ENCODE assay signal across 1 cellular context in the genomic region with DNA sequence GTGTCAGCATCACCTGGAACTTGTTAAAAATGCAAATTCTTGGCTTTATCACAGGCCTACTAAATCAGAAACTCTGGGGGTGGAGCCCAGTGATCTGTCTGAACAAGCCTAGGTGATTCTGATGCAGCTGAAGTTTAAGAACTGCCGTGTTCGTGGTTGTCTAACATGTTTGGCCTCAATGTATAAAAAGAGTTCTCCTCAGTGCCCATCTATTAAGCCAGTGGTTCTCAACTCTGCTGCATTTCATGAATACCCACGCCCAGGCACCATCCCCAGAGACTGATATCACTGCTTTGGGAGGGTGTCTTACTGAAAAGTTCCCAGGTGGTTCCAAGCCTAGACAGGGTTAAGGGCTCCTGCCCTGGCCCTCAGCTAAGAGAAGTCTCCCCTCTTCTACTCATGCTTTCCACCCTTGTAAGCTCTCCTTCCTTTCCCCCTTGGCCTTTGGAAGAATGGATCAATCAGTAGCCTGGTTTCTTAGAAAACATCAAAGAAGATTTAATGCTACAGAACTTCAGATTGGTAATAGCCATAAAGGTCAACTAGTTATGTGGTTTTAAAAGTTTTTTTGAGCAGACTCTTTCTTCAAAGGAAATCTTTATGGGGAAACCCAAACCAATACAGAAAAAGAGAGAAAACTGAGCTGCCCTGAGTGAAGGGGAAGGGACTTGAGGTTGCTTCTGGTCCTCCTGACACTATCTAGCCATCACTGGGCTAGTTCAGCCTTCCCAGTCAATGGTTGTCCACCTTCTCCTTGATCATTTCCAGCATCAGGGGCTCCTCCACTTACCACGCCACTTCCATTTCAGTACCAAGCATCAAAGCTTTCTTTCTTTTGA.
TF ChIP-seq lines count a peak whose summit lies in the region.

No MANE protein-coding gene starts in this region.

TF ChIP-seq in SK-N-SH, 30 proteins besides CTCF, POLR2A, EP300 and RAD21 (continued from another document):
- TF ChIP-seq, protein P1, sequence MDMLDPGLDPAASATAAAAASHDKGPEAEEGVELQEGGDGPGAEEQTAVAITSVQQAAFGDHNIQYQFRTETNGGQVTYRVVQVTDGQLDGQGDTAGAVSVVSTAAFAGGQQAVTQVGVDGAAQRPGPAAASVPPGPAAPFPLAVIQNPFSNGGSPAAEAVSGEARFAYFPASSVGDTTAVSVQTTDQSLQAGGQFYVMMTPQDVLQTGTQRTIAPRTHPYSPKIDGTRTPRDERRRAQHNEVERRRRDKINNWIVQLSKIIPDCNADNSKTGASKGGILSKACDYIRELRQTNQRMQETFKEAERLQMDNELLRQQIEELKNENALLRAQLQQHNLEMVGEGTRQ (IDR thresholded peaks at IDR 0.05; ENCODE audit: borderline replicate concordance, low read depth, low read length), result no peak
- TF ChIP-seq CHD2 (IDR thresholded peaks at IDR 0.05; ENCODE audit: low read length, partially characterized antibody) (no peak), RXRA (IDR thresholded peaks at IDR 0.05; ENCODE audit: borderline replicate concordance, low read depth) (no peak), NRF1 (IDR thresholded peaks at IDR 0.05; ENCODE audit: low read depth, low read length) (no peak), FOSL2 (IDR thresholded peaks at IDR 0.05; ENCODE audit: borderline replicate concordance, low read depth) (no peak), SMC3 (IDR thresholded peaks at IDR 0.05; ENCODE audit: low read depth, low read length) (no peak), MAX (IDR thresholded peaks at IDR 0.05; ENCODE audit: low read depth) (no peak), SIN3A (IDR thresholded peaks at IDR 0.05; ENCODE audit: borderline replicate concordance, low read depth, low read length) (no peak)
- TF ChIP-seq, protein P2, sequence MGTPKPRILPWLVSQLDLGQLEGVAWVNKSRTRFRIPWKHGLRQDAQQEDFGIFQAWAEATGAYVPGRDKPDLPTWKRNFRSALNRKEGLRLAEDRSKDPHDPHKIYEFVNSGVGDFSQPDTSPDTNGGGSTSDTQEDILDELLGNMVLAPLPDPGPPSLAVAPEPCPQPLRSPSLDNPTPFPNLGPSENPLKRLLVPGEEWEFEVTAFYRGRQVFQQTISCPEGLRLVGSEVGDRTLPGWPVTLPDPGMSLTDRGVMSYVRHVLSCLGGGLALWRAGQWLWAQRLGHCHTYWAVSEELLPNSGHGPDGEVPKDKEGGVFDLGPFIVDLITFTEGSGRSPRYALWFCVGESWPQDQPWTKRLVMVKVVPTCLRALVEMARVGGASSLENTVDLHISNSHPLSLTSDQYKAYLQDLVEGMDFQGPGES (IDR thresholded peaks at IDR 0.05; ENCODE audit: low read depth, low read length), result no peak
- TF ChIP-seq, protein P3, sequence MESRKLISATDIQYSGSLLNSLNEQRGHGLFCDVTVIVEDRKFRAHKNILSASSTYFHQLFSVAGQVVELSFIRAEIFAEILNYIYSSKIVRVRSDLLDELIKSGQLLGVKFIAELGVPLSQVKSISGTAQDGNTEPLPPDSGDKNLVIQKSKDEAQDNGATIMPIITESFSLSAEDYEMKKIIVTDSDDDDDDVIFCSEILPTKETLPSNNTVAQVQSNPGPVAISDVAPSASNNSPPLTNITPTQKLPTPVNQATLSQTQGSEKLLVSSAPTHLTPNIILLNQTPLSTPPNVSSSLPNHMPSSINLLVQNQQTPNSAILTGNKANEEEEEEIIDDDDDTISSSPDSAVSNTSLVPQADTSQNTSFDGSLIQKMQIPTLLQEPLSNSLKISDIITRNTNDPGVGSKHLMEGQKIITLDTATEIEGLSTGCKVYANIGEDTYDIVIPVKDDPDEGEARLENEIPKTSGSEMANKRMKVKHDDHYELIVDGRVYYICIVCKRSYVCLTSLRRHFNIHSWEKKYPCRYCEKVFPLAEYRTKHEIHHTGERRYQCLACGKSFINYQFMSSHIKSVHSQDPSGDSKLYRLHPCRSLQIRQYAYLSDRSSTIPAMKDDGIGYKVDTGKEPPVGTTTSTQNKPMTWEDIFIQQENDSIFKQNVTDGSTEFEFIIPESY (IDR thresholded peaks at IDR 0.05; ENCODE audit: borderline replicate concordance, low read depth), result no peak
